In genomic region chr3:139389552-139390368, GRCh38 we compare ENCODE assay signal across 8 cellular contexts. TPM values are rescaled to one million over a fixed set of nuclear protein-coding genes. Genes with fewer than 3 reads are reported as not detected.
DNase-seq lines count a peak whose midpoint lies in the region; ATAC-seq and TF ChIP-seq lines count a peak whose summit lies in the region.

Gene COPB2, minus strand, starts transcription at chr3:139389647. Its CDS starts 97 bp downstream, at chr3:139389550.

- no peak for TF ChIP-seq CTCF in epithelial cell of proximal tubule (conservative IDR thresholded peaks at IDR 0.05; ENCODE audit: low read depth, low read length)

- no peaks in the 10 kb centered on the region for H3K27me3 Mint-ChIP-seq in activated T-cell treated with anti-CD3 and anti-CD28 coated beads, Interleukin-2, amount 50 U/mL, for 24 hours

- DNase-seq in DMS153 treated with DMSO at 0.1 percent for 48 hours (lab: John Stamatoyannopoulos, UW; ENCODE audit: unreplicated experiment) (peak; percentile 99), KBM-7 (peak; percentile 98), epithelial cell of proximal tubule (ENCODE audit: low read depth) (peak; percentile 83), mucosa of gallbladder (ENCODE audit: low spot score) (peak; percentile 100)
- DNase-seq in activated T-cell treated with anti-CD3 and anti-CD28 coated beads, Interleukin-2, amount 50 U/mL, for 24 hours = peak; percentile 98
- DNase-seq in stimulated activated CD8-positive, alpha-beta memory T cell treated with anti-CD3 and anti-CD28 coated beads, Interleukin-4, amount 100 ng/mL, for 4 hours (ENCODE audit: low read depth in 2 of 2, low spot score in 1 of 2) = peak; percentile 91 to 93

- H3K4me3 ChIP-seq in epithelial cell of proximal tubule (ENCODE audit: low read depth, low read length) = peak within 1 kb of the TSS; percentile 69

- peaks cover 32% of the 10 kb centered on the region for H3K36me3 Mint-ChIP-seq in activated T-cell treated with anti-CD3 and anti-CD28 coated beads, Interleukin-2, amount 50 U/mL, for 24 hours (ENCODE audit: low read depth)

- in situ Hi-C loops in KBM-7 (cut with MboI; ENCODE audit: low pct_unique_long_range_greater_than_20kb, low sequenced_read_pairs) = no loop called here

- H3K9me3 Mint-ChIP-seq in activated T-cell treated with anti-CD3 and anti-CD28 coated beads, Interleukin-2, amount 50 U/mL, for 24 hours = no peaks in the 10 kb centered on the region

- peak within 1 kb of the TSS; percentile 90 for H3K4me3 Mint-ChIP-seq in activated T-cell treated with anti-CD3 and anti-CD28 coated beads, Interleukin-2, amount 50 U/mL, for 24 hours

- H3K27ac Mint-ChIP-seq in activated T-cell treated with anti-CD3 and anti-CD28 coated beads, Interleukin-2, amount 50 U/mL, for 24 hours = peak within 1 kb of the TSS; percentile 97

- H3K4me1 Mint-ChIP-seq in activated T-cell treated with anti-CD3 and anti-CD28 coated beads, Interleukin-2, amount 50 U/mL, for 24 hours (ENCODE audit: low read depth) = peaks cover 43% of the 10 kb centered on the region

- ATAC-seq in GM21717 (IDR thresholded peaks at IDR 0.05; ENCODE audit: unreplicated experiment) = peak; percentile 98

TF ChIP-seq in PFSK-1, 5 proteins besides CTCF, POLR2A, EP300 and RAD21:
- peak; percentile 83 for TF ChIP-seq POLR2AphosphoS5 (IDR thresholded peaks at IDR 0.05; ENCODE audit: low read depth, low read length)
- no peak for TF ChIP-seq FOXP2 (optimal IDR thresholded peaks at IDR 0.05; ENCODE audit: borderline replicate concordance, extremely low read depth, extremely low read length, insufficient read depth)
- TF ChIP-seq SIN3A (IDR thresholded peaks at IDR 0.05; ENCODE audit: borderline replicate concordance, insufficient read depth, low read length) = no peak
- TF ChIP-seq, protein P1, sequence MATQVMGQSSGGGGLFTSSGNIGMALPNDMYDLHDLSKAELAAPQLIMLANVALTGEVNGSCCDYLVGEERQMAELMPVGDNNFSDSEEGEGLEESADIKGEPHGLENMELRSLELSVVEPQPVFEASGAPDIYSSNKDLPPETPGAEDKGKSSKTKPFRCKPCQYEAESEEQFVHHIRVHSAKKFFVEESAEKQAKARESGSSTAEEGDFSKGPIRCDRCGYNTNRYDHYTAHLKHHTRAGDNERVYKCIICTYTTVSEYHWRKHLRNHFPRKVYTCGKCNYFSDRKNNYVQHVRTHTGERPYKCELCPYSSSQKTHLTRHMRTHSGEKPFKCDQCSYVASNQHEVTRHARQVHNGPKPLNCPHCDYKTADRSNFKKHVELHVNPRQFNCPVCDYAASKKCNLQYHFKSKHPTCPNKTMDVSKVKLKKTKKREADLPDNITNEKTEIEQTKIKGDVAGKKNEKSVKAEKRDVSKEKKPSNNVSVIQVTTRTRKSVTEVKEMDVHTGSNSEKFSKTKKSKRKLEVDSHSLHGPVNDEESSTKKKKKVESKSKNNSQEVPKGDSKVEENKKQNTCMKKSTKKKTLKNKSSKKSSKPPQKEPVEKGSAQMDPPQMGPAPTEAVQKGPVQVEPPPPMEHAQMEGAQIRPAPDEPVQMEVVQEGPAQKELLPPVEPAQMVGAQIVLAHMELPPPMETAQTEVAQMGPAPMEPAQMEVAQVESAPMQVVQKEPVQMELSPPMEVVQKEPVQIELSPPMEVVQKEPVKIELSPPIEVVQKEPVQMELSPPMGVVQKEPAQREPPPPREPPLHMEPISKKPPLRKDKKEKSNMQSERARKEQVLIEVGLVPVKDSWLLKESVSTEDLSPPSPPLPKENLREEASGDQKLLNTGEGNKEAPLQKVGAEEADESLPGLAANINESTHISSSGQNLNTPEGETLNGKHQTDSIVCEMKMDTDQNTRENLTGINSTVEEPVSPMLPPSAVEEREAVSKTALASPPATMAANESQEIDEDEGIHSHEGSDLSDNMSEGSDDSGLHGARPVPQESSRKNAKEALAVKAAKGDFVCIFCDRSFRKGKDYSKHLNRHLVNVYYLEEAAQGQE (IDR thresholded peaks at IDR 0.05; ENCODE audit: insufficient read depth in 1 of 2, low read depth in 2 of 2, low read length in 2 of 2) = no peak
- TF ChIP-seq TAF1 (IDR thresholded peaks at IDR 0.05; ENCODE audit: borderline replicate concordance, insufficient read depth, low read length) = peak; percentile 76; the same call in 1 of the 2 replicates

RNA-seq across cellular contexts. Expression of gene COPB2, which starts in this region (rescaled TPM):
- 56.6 TPM for polyA plus RNA-seq in PFSK-1 (2012; ENCODE audit: insufficient read length, low read depth)
- total RNA-seq in epithelial cell of proximal tubule (69.2 and 117 TPM in 2 replicates), mucosa of gallbladder (138 TPM)

Comparison
In these comparisons a context has a peak if more than half of its experiments do, and no peak if none do; other contexts are left out.
1. Peak in every context shown above with its lines: DNase-seq, ATAC-seq and H3K4me3 ChIP-seq.